10 cellular contexts compared by ENCODE assay signal in genomic region chr11:3163241-3163981, GRCh38. TPM values are rescaled to one million over a fixed set of nuclear protein-coding genes. Genes with fewer than 3 reads are reported as not detected.
DNase-seq lines count a peak whose midpoint lies in the region; ATAC-seq and TF ChIP-seq lines count a peak whose summit lies in the region.
"Had no signal": no experiment of that assay in that cellular context is flagged by ENCODE, and none has a peak within 500 bp of the region (broad histone marks: within the 10 kb centered on the region; RNA-seq: fewer than 3 reads in every experiment).

No MANE protein-coding gene starts in this region.

- DNase-seq in 8988T (peak; percentile 26), HuH-7.5 (ENCODE audit: low spot score) (peak; percentile 6), choroid plexus epithelial cell (ENCODE audit: low read depth) (no peak), GM10248 (ENCODE audit: extremely low spot score) (no peak), ureter (ENCODE audit: low spot score) (no peak)

- ATAC-seq in GM21367 (IDR thresholded peaks at IDR 0.05; ENCODE audit: unreplicated experiment) (no peak), GM21737 (IDR thresholded peaks at IDR 0.05; ENCODE audit: unreplicated experiment) (no peak)

- H3K36me3 ChIP-seq in mucosa of stomach (ENCODE audit: control insufficient read depth, insufficient read depth, low read length) = no peaks in the 10 kb centered on the region

- CTCF ChIA-PET in GM10248 (lab: Yijun Ruan, JAX) = interaction anchor here (1.8 kb wide), 1 partner anchor 19 kb away, joined by 4 read pairs; no protein-coding TSS in a partner anchor

- H3K27me3 ChIP-seq in mucosa of stomach (ENCODE audit: control insufficient read depth, insufficient read depth, low read length) = peaks cover 25% of the 10 kb centered on the region

- H3K4me1 ChIP-seq in mucosa of stomach (ENCODE audit: control insufficient read depth, insufficient read depth, low read length) = peaks cover 59% of the 10 kb centered on the region

- H3K9ac ChIP-seq in mucosa of stomach (ENCODE audit: low read length) = peak overlapping the region; percentile 69

- no peaks in the 10 kb centered on the region for H3K9me3 ChIP-seq in mucosa of stomach (ENCODE audit: control insufficient read depth, low read length)

- no peak for TF ChIP-seq CTCF in choroid plexus epithelial cell (conservative IDR thresholded peaks at IDR 0.05; ENCODE audit: low read depth, low read length)
- TF ChIP-seq CTCF in GM10248 (IDR thresholded peaks at IDR 0.05; ENCODE audit: control extremely low read depth, extremely low read depth, low read depth, missing control alignments) = no peak

- H3K4me3 ChIP-seq in choroid plexus epithelial cell (ENCODE audit: low read depth, low read length) (peak overlapping the region; percentile 80), mucosa of stomach (ENCODE audit: low read length) (no peak overlapping the region)

- POLR2A ChIA-PET in GM10248 (lab: Yijun Ruan, JAX) = no interaction called here

RNA-seq across cellular contexts. Expression of gene OSBPL5, which starts 1.7 kb away (rescaled TPM):
- 84.3 TPM for total RNA-seq in ureter

RNA-seq across cellular contexts. Expression of gene MRGPRG, which starts 55.2 kb away (rescaled TPM):
- not detected for total RNA-seq in ureter
- total RNA-seq: bronchial epithelial cell, M059J had no signal

Comparison
In these comparisons a context has a peak if more than half of its experiments do, and no peak if none do; other contexts are left out.
1. DNase-seq: peak in 8988T (single experiment) and HuH-7.5 (single experiment); none in choroid plexus epithelial cell (single experiment), GM10248 (single experiment) and ureter (single experiment).